Comparison of ENCODE assay signal across 8 cellular contexts in the genomic region with DNA sequence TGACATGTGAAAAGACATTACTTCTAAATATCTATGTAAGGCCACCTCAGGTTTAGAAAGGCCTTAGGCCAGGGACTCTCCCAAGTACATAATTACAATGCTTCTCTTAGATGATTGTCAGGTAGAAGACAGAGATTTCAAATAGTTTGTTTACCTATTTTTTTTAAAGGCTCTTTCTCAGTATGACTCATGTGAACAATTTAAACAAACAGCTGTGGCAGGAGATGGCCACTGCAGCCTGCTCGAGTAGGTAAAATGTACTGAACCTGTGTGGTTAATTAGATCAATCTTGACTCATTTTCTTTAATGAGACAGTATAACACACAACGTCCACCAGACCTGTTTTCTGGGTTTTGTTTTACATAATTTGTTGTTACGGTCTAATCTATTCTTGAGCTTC. TPM values are rescaled to one million over a fixed set of nuclear protein-coding genes. Genes with fewer than 3 reads are reported as not detected.
DNase-seq lines count a peak whose midpoint lies in the region; ATAC-seq lines count a peak whose summit lies in the region.

No MANE protein-coding gene starts in this region.

- H3K9me3 Mint-ChIP-seq in CD4-positive, CD25-positive, alpha-beta regulatory T cell: no peaks in the 10 kb centered on the region

- no peaks in the 10 kb centered on the region for H3K27me3 ChIP-seq in CD4-positive, CD25-positive, alpha-beta regulatory T cell (ENCODE audit: control insufficient read depth, insufficient read depth, low read length)
- H3K27me3 ChIP-seq in right cardiac atrium (ENCODE audit: control insufficient read depth, insufficient read depth): no peaks in the 10 kb centered on the region

- H3K4me3 ChIP-seq in CD4-positive, CD25-positive, alpha-beta regulatory T cell (ENCODE audit: low read depth, low read length): peak overlapping the region; percentile 75
- no peak overlapping the region for H3K4me3 ChIP-seq in right cardiac atrium (ENCODE audit: low read length)

- 78% methylated on average over 3 of the region's 3 CpGs for WGBS in right cardiac atrium

- peak; percentile 50 to 76 (median 64) for DNase-seq in CD4-positive, CD25-positive, alpha-beta regulatory T cell
- DNase-seq in NCI-H345 treated with DMSO at 0.1 percent for 48 hours (lab: John Stamatoyannopoulos, UW; ENCODE audit: unreplicated experiment) (peak; percentile 16), iris pigment epithelial cell (ENCODE audit: low read depth) (peak; percentile 3), right cardiac atrium (no peak), cerebellar nuclear complex (lab: John Stamatoyannopoulos, UW) (no peak), left ventricle myocardium superior (no peak)

- H3K4me1 Mint-ChIP-seq in CD4-positive, CD25-positive, alpha-beta regulatory T cell: peaks cover 57 to 96% (median 80%) of the 10 kb centered on the region in 4 donors

- peak overlapping the region; percentile 82 for H3K27ac ChIP-seq in CD4-positive, CD25-positive, alpha-beta regulatory T cell (ENCODE audit: insufficient read depth, low read length, poor library complexity, severe bottlenecking)
- H3K27ac ChIP-seq in right cardiac atrium (ENCODE audit: low read length): no peak overlapping the region

- intact Hi-C loops in right cardiac atrium (cut with DNase I) (no loop called here), left ventricle myocardium superior (cut with micrococcal nuclease) (no loop called here)

- H3K36me3 Mint-ChIP-seq in CD4-positive, CD25-positive, alpha-beta regulatory T cell: peaks cover 51% of the 10 kb centered on the region

- peaks cover 95% of the 10 kb centered on the region for H3K4me1 ChIP-seq in CD4-positive, CD25-positive, alpha-beta regulatory T cell (ENCODE audit: control insufficient read depth, insufficient read depth, low read length, poor library complexity, severe bottlenecking)
- no peaks in the 10 kb centered on the region for H3K4me1 ChIP-seq in right cardiac atrium (ENCODE audit: control insufficient read depth, insufficient read depth, low read length)

- peaks cover 14% of the 10 kb centered on the region for H3K36me3 ChIP-seq in CD4-positive, CD25-positive, alpha-beta regulatory T cell (ENCODE audit: control insufficient read depth, insufficient read depth, low read length)

- peak overlapping the region; percentile 52 to 89 (median 72) for H3K4me3 Mint-ChIP-seq in CD4-positive, CD25-positive, alpha-beta regulatory T cell

- H3K27me3 Mint-ChIP-seq in CD4-positive, CD25-positive, alpha-beta regulatory T cell: no peaks in the 10 kb centered on the region

- peak overlapping the region; percentile 16 to 89 (median 89) for H3K27ac Mint-ChIP-seq in CD4-positive, CD25-positive, alpha-beta regulatory T cell

- no peaks in the 10 kb centered on the region for H3K9me3 ChIP-seq in CD4-positive, CD25-positive, alpha-beta regulatory T cell (ENCODE audit: control insufficient read depth in 2 of 2, low read length in 2 of 2)
- H3K9me3 ChIP-seq in right cardiac atrium (ENCODE audit: control insufficient read depth, low read length): no peaks in the 10 kb centered on the region

- ATAC-seq in CD4-positive, CD25-positive, alpha-beta regulatory T cell (ENCODE audit: low read depth in 2 of 2): peak; percentile 54 to 58
- ATAC-seq in GM19023 (IDR thresholded peaks at IDR 0.05; ENCODE audit: unreplicated experiment) (peak; percentile 91), HG03060 (IDR thresholded peaks at IDR 0.05; ENCODE audit: low read depth, unreplicated experiment) (peak; percentile 93), right cardiac atrium (no peak), left ventricle myocardium superior (no peak)

RNA-seq across cellular contexts. Expression of gene LEF1, which starts 50.2 kb away (rescaled TPM):
- total RNA-seq in CD4-positive, CD25-positive, alpha-beta regulatory T cell: 469 TPM
- polyA plus RNA-seq in CD4-positive, CD25-positive, alpha-beta regulatory T cell: 100 to 1,000 TPM; 465 to 627 (median 565) TPM
- total RNA-seq in right cardiac atrium: 1 to 10 TPM in 2 of 4 donors, under 1 TPM in 2; 0.62 to 5.1 (median 0.88) TPM
- 0.20 TPM for polyA plus RNA-seq in right cardiac atrium
- 0.47 TPM for total RNA-seq in left ventricle myocardium superior

Comparison
In these comparisons a context has a peak if more than half of its experiments do, and no peak if none do; other contexts are left out.
1. ATAC-seq: peak in CD4-positive, CD25-positive, alpha-beta regulatory T cell (2 of 2), GM19023 (single experiment) and HG03060 (single experiment); none in right cardiac atrium (0 of 2) and left ventricle myocardium superior (single experiment).
2. DNase-seq: peak in CD4-positive, CD25-positive, alpha-beta regulatory T cell (3 of 3), NCI-H345 treated with DMSO at 0.1 percent for 48 hours (single experiment) and iris pigment epithelial cell (single experiment); none in right cardiac atrium (0 of 3), cerebellar nuclear complex (0 of 2) and left ventricle myocardium superior (single experiment).
3. RNA of gene LEF1, which starts 50.2 kb away (total RNA-seq): 469 TPM in CD4-positive, CD25-positive, alpha-beta regulatory T cell (single experiment); 0.62 to 5.1 TPM in right cardiac atrium and 0.47 TPM in left ventricle myocardium superior (single experiment); every median in the first group is over 10 times any median in the second.